Comparison of ENCODE assay signal across 1 cellular context in the genomic region with DNA sequence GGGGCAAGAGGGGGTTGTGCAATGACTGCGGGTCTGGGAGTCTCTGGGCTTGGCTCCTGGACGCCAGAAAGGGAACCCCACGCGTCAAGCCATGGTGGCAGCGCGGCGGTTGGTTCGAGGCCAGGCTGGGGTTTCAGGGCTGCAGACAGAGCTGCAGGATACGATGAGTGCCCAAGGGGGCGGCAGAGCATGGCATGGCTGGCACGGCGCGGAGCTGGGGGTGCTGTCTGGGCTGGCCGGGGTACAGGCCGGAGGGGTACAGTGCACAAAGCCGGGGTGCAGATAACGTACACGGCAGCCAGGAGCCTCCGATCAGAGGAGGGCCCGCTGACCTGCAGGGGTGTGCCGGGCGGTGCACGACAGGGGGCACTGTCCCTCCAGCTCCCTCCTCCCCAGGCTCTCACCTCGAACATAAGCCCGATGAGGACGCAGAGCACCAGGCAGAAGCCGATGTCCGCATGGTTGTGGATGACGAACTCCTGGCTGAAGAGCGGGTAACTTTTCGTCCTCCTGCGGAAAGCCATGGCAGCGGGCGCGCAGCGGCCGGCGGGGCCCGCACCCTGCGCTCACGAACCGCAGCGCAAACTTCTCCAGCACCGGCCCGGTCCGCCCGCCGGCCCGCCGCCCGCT.
TF ChIP-seq lines count a peak whose summit lies in the region.

No MANE protein-coding gene starts in this region.

TF ChIP-seq in HEK293, 187 proteins besides CTCF, POLR2A, EP300 and RAD21 (continued from another document):
- peak; percentile 95 for TF ChIP-seq HIC1 (tag by site-specific recombination; IDR thresholded peaks at IDR 0.05)
- TF ChIP-seq, protein P1, sequence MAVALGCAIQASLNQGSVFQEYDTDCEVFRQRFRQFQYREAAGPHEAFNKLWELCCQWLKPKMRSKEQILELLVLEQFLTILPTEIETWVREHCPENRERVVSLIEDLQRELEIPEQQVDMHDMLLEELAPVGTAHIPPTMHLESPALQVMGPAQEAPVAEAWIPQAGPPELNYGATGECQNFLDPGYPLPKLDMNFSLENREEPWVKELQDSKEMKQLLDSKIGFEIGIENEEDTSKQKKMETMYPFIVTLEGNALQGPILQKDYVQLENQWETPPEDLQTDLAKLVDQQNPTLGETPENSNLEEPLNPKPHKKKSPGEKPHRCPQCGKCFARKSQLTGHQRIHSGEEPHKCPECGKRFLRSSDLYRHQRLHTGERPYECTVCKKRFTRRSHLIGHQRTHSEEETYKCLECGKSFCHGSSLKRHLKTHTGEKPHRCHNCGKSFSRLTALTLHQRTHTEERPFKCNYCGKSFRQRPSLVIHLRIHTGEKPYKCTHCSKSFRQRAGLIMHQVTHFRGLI (tag by site-specific recombination; IDR thresholded peaks at IDR 0.05) = 0 out of 2 replicates have a peak, but pooled peaks have one; percentile 20
- TF ChIP-seq OVOL3 (tag by site-specific recombination; IDR thresholded peaks at IDR 0.05) = no peak
- peak; percentile 42; the same call in 1 of the 2 replicates for TF ChIP-seq ZNF610 (tag by site-specific recombination; IDR thresholded peaks at IDR 0.05; ENCODE audit: borderline replicate concordance)
- no peak for TF ChIP-seq ZNF830 (tag by site-specific recombination; IDR thresholded peaks at IDR 0.05; ENCODE audit: low read depth)
- TF ChIP-seq ZNF24 (tag by site-specific recombination; IDR thresholded peaks at IDR 0.05) = no peak
- TF ChIP-seq ZBTB17 (tag by site-specific recombination; IDR thresholded peaks at IDR 0.05) = peak; percentile 84
- 0 out of 2 replicates have a peak, but pooled peaks have one; percentile 18 for TF ChIP-seq ZBTB20 (tag by site-specific recombination; IDR thresholded peaks at IDR 0.05)
- TF ChIP-seq KLF7 (tag by site-specific recombination; IDR thresholded peaks at IDR 0.05; ENCODE audit: borderline replicate concordance) = 0 out of 2 replicates have a peak, but pooled peaks have one; percentile 29
- peak; percentile 37; the same call in 1 of the 2 replicates for TF ChIP-seq WT1 (tag by site-specific recombination; IDR thresholded peaks at IDR 0.05)
- TF ChIP-seq PATZ1 (tag by site-specific recombination; IDR thresholded peaks at IDR 0.05) = peak; percentile 65
- TF ChIP-seq ZBTB8A (tag by site-specific recombination; IDR thresholded peaks at IDR 0.05) = no peak; the same call in none of the 2 replicates
- TF ChIP-seq KLF10 (tag by site-specific recombination; IDR thresholded peaks at IDR 0.05) = 0 out of 2 replicates have a peak, but pooled peaks have one; percentile 18
- peak; percentile 47 for TF ChIP-seq GLIS1 (tag by site-specific recombination; IDR thresholded peaks at IDR 0.05)
- TF ChIP-seq ZNF2 (tag by site-specific recombination; IDR thresholded peaks at IDR 0.05) = peak; percentile 76; the same call in 1 of the 2 replicates
- 0 out of 2 replicates have a peak, but pooled peaks have one; percentile 13 for TF ChIP-seq ZNF335 (tag by site-specific recombination; conservative IDR thresholded peaks at IDR 0.05)
- TF ChIP-seq ZNF354C (tag by site-specific recombination; IDR thresholded peaks at IDR 0.05; ENCODE audit: borderline replicate concordance, low read depth) = no peak
- TF ChIP-seq ZNF175 (tag by site-specific recombination; IDR thresholded peaks at IDR 0.05) = no peak
- peak; percentile 52; the same call in 1 of the 2 replicates for TF ChIP-seq ZSCAN30 (tag by site-specific recombination; IDR thresholded peaks at IDR 0.05)
- TF ChIP-seq ZNF747 (tag by site-specific recombination; IDR thresholded peaks at IDR 0.05) = no peak
- TF ChIP-seq, protein P2, sequence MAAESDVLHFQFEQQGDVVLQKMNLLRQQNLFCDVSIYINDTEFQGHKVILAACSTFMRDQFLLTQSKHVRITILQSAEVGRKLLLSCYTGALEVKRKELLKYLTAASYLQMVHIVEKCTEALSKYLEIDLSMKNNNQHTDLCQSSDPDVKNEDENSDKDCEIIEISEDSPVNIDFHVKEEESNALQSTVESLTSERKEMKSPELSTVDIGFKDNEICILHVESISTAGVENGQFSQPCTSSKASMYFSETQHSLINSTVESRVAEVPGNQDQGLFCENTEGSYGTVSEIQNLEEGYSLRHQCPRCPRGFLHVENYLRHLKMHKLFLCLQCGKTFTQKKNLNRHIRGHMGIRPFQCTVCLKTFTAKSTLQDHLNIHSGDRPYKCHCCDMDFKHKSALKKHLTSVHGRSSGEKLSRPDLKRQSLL (tag by site-specific recombination; IDR thresholded peaks at IDR 0.05) = no peak
- peak; percentile 83 for TF ChIP-seq GLIS2 (tag by site-specific recombination; IDR thresholded peaks at IDR 0.05)
- peak; percentile 54 for TF ChIP-seq ZBTB26 (tag by site-specific recombination; optimal IDR thresholded peaks at IDR 0.05)
- no peak for TF ChIP-seq ZNF776 (tag by site-specific recombination; IDR thresholded peaks at IDR 0.05; ENCODE audit: borderline replicate concordance)
- TF ChIP-seq, protein P3, sequence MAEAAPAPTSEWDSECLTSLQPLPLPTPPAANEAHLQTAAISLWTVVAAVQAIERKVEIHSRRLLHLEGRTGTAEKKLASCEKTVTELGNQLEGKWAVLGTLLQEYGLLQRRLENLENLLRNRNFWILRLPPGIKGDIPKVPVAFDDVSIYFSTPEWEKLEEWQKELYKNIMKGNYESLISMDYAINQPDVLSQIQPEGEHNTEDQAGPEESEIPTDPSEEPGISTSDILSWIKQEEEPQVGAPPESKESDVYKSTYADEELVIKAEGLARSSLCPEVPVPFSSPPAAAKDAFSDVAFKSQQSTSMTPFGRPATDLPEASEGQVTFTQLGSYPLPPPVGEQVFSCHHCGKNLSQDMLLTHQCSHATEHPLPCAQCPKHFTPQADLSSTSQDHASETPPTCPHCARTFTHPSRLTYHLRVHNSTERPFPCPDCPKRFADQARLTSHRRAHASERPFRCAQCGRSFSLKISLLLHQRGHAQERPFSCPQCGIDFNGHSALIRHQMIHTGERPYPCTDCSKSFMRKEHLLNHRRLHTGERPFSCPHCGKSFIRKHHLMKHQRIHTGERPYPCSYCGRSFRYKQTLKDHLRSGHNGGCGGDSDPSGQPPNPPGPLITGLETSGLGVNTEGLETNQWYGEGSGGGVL (tag by site-specific recombination; IDR thresholded peaks at IDR 0.05) = peak; percentile 77
- peak; percentile 73 for TF ChIP-seq KLF16 (tag by site-specific recombination; IDR thresholded peaks at IDR 0.05)
- TF ChIP-seq REPIN1 (tag by site-specific recombination; IDR thresholded peaks at IDR 0.05; ENCODE audit: low read depth) = no peak; the same call in 1 of the 2 replicates
- 0 out of 2 replicates have a peak, but pooled peaks have one; percentile 3 for TF ChIP-seq HOXD13 (CRISPR knock-in tag; IDR thresholded peaks at IDR 0.05; ENCODE audit: borderline replicate concordance)
- peak; percentile 59 for TF ChIP-seq ZIC2 (tag by site-specific recombination; IDR thresholded peaks at IDR 0.05)
- peak; percentile 33; the same call in 1 of the 2 replicates for TF ChIP-seq ZNF629 (tag by site-specific recombination; IDR thresholded peaks at IDR 0.05)
- TF ChIP-seq ZNF701 (tag by site-specific recombination; IDR thresholded peaks at IDR 0.05) = no peak
- peak; percentile 69 for TF ChIP-seq ZXDB (tag by site-specific recombination; IDR thresholded peaks at IDR 0.05)
- TF ChIP-seq, protein P4, sequence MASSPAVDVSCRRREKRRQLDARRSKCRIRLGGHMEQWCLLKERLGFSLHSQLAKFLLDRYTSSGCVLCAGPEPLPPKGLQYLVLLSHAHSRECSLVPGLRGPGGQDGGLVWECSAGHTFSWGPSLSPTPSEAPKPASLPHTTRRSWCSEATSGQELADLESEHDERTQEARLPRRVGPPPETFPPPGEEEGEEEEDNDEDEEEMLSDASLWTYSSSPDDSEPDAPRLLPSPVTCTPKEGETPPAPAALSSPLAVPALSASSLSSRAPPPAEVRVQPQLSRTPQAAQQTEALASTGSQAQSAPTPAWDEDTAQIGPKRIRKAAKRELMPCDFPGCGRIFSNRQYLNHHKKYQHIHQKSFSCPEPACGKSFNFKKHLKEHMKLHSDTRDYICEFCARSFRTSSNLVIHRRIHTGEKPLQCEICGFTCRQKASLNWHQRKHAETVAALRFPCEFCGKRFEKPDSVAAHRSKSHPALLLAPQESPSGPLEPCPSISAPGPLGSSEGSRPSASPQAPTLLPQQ (tag by site-specific recombination; IDR thresholded peaks at IDR 0.05) = peak; percentile 9
- TF ChIP-seq SP7 (tag by site-specific recombination; IDR thresholded peaks at IDR 0.05) = peak; percentile 63
- TF ChIP-seq SP2 (tag by site-specific recombination; IDR thresholded peaks at IDR 0.05) = peak; percentile 28; the same call in 1 of the 2 replicates
- peak; percentile 87 for TF ChIP-seq ZNF501 (tag by site-specific recombination; IDR thresholded peaks at IDR 0.05)
- TF ChIP-seq ZNF394 (tag by site-specific recombination; IDR thresholded peaks at IDR 0.05; ENCODE audit: borderline replicate concordance) = no peak
- TF ChIP-seq ZNF350 (tag by site-specific recombination; IDR thresholded peaks at IDR 0.05) = no peak
- TF ChIP-seq KLF9 (tag by site-specific recombination; IDR thresholded peaks at IDR 0.05; ENCODE audit: low read depth) = peak; percentile 51
- peak; percentile 61 for TF ChIP-seq KLF8 (tag by site-specific recombination; IDR thresholded peaks at IDR 0.05)
- TF ChIP-seq ZNF561 (tag by site-specific recombination; IDR thresholded peaks at IDR 0.05; ENCODE audit: borderline replicate concordance) = peak; percentile 22; the same call in 1 of the 2 replicates
- TF ChIP-seq ZFP69B (tag by site-specific recombination; IDR thresholded peaks at IDR 0.05) = peak; percentile 59; the same call in 1 of the 2 replicates
- TF ChIP-seq ZNF324 (tag by site-specific recombination; IDR thresholded peaks at IDR 0.05) = 0 out of 2 replicates have a peak, but pooled peaks have one; percentile 23
- no peak for TF ChIP-seq BCL11B (tag by site-specific recombination; IDR thresholded peaks at IDR 0.05; ENCODE audit: low read depth)
- peak; percentile 57; the same call in 1 of the 2 replicates for TF ChIP-seq KLF17 (tag by site-specific recombination; IDR thresholded peaks at IDR 0.05)
